ENCODE assay signal across 7 cellular contexts in the genomic region with DNA sequence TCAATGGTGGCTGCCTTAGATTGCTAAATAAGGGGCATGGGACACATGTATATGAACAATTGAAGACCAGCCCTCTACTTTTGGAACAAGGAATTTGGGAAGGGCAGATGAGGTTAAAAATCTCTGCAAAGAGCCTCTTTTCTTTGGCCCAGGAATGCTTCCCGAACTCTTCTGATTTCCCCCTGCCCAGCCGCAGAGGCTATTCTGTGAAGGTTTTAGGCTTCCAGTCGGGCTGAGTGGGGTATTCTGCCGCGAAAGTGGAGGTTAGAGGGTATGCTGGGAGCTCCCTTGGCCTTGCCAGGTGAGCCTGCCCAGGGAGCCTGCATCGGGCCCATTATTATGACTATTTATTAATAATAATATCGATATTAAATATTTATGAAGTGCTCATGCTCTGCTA. TPM values are rescaled to one million over a fixed set of nuclear protein-coding genes. Genes with fewer than 3 reads are reported as not detected.
DNase-seq lines count a peak whose midpoint lies in the region; ATAC-seq and TF ChIP-seq lines count a peak whose summit lies in the region.

No MANE protein-coding gene starts in this region.

- no peaks in the 10 kb centered on the region for H3K36me3 ChIP-seq in HEK293 (ENCODE audit: control insufficient read depth in 2 of 2, insufficient read depth in 1 of 2, low read length in 2 of 2)

- peak overlapping the region; percentile 66 for H3K4me3 Mint-ChIP-seq in activated T-helper 1 cell treated with anti-CD3 and anti-CD28 coated beads, Interleukin-12 subunit alpha, Interleukin-12 subunit beta, Interleukin-2, Interleukin-4 antibody, amounts not matched to agents 30 ng/mL and 10 ng/mL and 1 ng/mL, durations not matched to agents 14 hours and 24 hours and 36 hours
- peak overlapping the region; percentile 72 for H3K4me3 Mint-ChIP-seq in stimulated activated memory B cell treated with anti-CD40 and anti-IgM and Interleukin-4, amounts not matched to agents 10 μg/mL and 1 μg/mL and 100 μg/mL, for 72 hours

- intact Hi-C loops in activated T-helper 1 cell treated with anti-CD3 and anti-CD28 coated beads, Interleukin-12 subunit alpha, Interleukin-12 subunit beta, Interleukin-2, Interleukin-4 antibody, amounts not matched to agents 30 ng/mL and 10 ng/mL and 1 ng/mL, durations not matched to agents 14 hours and 24 hours and 36 hours (cut with micrococcal nuclease) = loop anchor here (1.0 to 5.0 kb wide), 2 partner anchors 106 to 168 kb away; a partner anchor contains a TSS

- CTCF ChIA-PET in HEK293 (lab: Yijun Ruan, JAX) = interaction anchor here (0.9 kb wide), 1 partner anchor 10 kb away, joined by 4 read pairs; no protein-coding TSS in a partner anchor

- no peaks in the 10 kb centered on the region for H3K9me3 Mint-ChIP-seq in activated T-helper 1 cell treated with anti-CD3 and anti-CD28 coated beads, Interleukin-12 subunit alpha, Interleukin-12 subunit beta, Interleukin-2, Interleukin-4 antibody, amounts not matched to agents 30 ng/mL and 10 ng/mL and 1 ng/mL, durations not matched to agents 14 hours and 24 hours and 36 hours
- no peaks in the 10 kb centered on the region for H3K9me3 Mint-ChIP-seq in stimulated activated memory B cell treated with anti-CD40 and anti-IgM and Interleukin-4, amounts not matched to agents 10 μg/mL and 1 μg/mL and 100 μg/mL, for 72 hours

- no peaks in the 10 kb centered on the region for H3K27me3 Mint-ChIP-seq in activated T-helper 1 cell treated with anti-CD3 and anti-CD28 coated beads, Interleukin-12 subunit alpha, Interleukin-12 subunit beta, Interleukin-2, Interleukin-4 antibody, amounts not matched to agents 30 ng/mL and 10 ng/mL and 1 ng/mL, durations not matched to agents 14 hours and 24 hours and 36 hours (ENCODE audit: insufficient read depth)
- no peaks in the 10 kb centered on the region for H3K27me3 Mint-ChIP-seq in stimulated activated memory B cell treated with anti-CD40 and anti-IgM and Interleukin-4, amounts not matched to agents 10 μg/mL and 1 μg/mL and 100 μg/mL, for 72 hours

- no peak for DNase-seq in activated T-helper 1 cell treated with anti-CD3 and anti-CD28 coated beads, Interleukin-12 subunit alpha, Interleukin-12 subunit beta, Interleukin-2, Interleukin-4 antibody, amounts not matched to agents 30 ng/mL and 10 ng/mL and 1 ng/mL, durations not matched to agents 14 hours and 24 hours and 36 hours (ENCODE audit: low spot score)
- DNase-seq in LoVo (ENCODE audit: low spot score) (no peak), GDM1 (lab: John Stamatoyannopoulos, UW) (no peak)

- POLR2A ChIA-PET in HEK293 (lab: Yijun Ruan, JAX) = interaction anchor here (1.1 to 4.0 kb wide), 3 partner anchors 12 to 28 kb away, joined by 3 to 36 read pairs (median 7); a partner anchor contains a TSS

- no peak overlapping the region for H3K27ac ChIP-seq in HEK293 (ENCODE audit: extremely low read depth, low read depth, low read length)

- no peak for ATAC-seq in stimulated activated memory B cell treated with anti-CD40 and anti-IgM and Interleukin-4, amounts not matched to agents 10 μg/mL and 1 μg/mL and 100 μg/mL, for 72 hours
- ATAC-seq in HG02852 (IDR thresholded peaks at IDR 0.05; ENCODE audit: unreplicated experiment) = no peak

- H3K4me1 Mint-ChIP-seq in activated T-helper 1 cell treated with anti-CD3 and anti-CD28 coated beads, Interleukin-12 subunit alpha, Interleukin-12 subunit beta, Interleukin-2, Interleukin-4 antibody, amounts not matched to agents 30 ng/mL and 10 ng/mL and 1 ng/mL, durations not matched to agents 14 hours and 24 hours and 36 hours (ENCODE audit: low read depth) = peaks cover 21% of the 10 kb centered on the region
- H3K4me1 Mint-ChIP-seq in stimulated activated memory B cell treated with anti-CD40 and anti-IgM and Interleukin-4, amounts not matched to agents 10 μg/mL and 1 μg/mL and 100 μg/mL, for 72 hours = peaks cover 14% of the 10 kb centered on the region

- H3K4me3 ChIP-seq in HEK293 (ENCODE audit: low read depth, low read length) (peak overlapping the region; percentile 65), iPS-18c (ENCODE audit: insufficient read depth, low read depth, low read length) (peak overlapping the region; percentile 69; the same call in 1 of the 2 replicates)

- TF ChIP-seq CTCF in HEK293 (tag by site-specific recombination; IDR thresholded peaks at IDR 0.05) = no peak

- H3K4me1 ChIP-seq in HEK293 (ENCODE audit: control insufficient read depth, insufficient read depth, low read length) = peaks cover 3% of the 10 kb centered on the region

- H3K9me3 ChIP-seq in HEK293 (ENCODE audit: control insufficient read depth, insufficient read depth, low read depth, low read length) (no peaks in the 10 kb centered on the region), iPS-18c (ENCODE audit: control insufficient read depth, insufficient read depth, low read length) (no peaks in the 10 kb centered on the region)

- H3K36me3 Mint-ChIP-seq in activated T-helper 1 cell treated with anti-CD3 and anti-CD28 coated beads, Interleukin-12 subunit alpha, Interleukin-12 subunit beta, Interleukin-2, Interleukin-4 antibody, amounts not matched to agents 30 ng/mL and 10 ng/mL and 1 ng/mL, durations not matched to agents 14 hours and 24 hours and 36 hours (ENCODE audit: low read depth) = no peaks in the 10 kb centered on the region
- peaks cover 7% of the 10 kb centered on the region for H3K36me3 Mint-ChIP-seq in stimulated activated memory B cell treated with anti-CD40 and anti-IgM and Interleukin-4, amounts not matched to agents 10 μg/mL and 1 μg/mL and 100 μg/mL, for 72 hours

- H3K27ac Mint-ChIP-seq in activated T-helper 1 cell treated with anti-CD3 and anti-CD28 coated beads, Interleukin-12 subunit alpha, Interleukin-12 subunit beta, Interleukin-2, Interleukin-4 antibody, amounts not matched to agents 30 ng/mL and 10 ng/mL and 1 ng/mL, durations not matched to agents 14 hours and 24 hours and 36 hours = no peak overlapping the region
- H3K27ac Mint-ChIP-seq in stimulated activated memory B cell treated with anti-CD40 and anti-IgM and Interleukin-4, amounts not matched to agents 10 μg/mL and 1 μg/mL and 100 μg/mL, for 72 hours = peak overlapping the region; percentile 58

TF ChIP-seq in HEK293, 187 proteins besides CTCF, POLR2A, EP300 and RAD21:
- TF ChIP-seq ZBTB8A (tag by site-specific recombination; IDR thresholded peaks at IDR 0.05) (no peak), ZNF221 (tag by site-specific recombination; IDR thresholded peaks at IDR 0.05; ENCODE audit: borderline replicate concordance) (no peak), ZNF19 (tag by site-specific recombination; IDR thresholded peaks at IDR 0.05; ENCODE audit: low read depth) (no peak), ZNF138 (tag by site-specific recombination; IDR thresholded peaks at IDR 0.05; ENCODE audit: borderline replicate concordance) (no peak), ZBTB7A (tag by site-specific recombination; IDR thresholded peaks at IDR 0.05; ENCODE audit: low read depth) (no peak)
- TF ChIP-seq, protein P1, sequence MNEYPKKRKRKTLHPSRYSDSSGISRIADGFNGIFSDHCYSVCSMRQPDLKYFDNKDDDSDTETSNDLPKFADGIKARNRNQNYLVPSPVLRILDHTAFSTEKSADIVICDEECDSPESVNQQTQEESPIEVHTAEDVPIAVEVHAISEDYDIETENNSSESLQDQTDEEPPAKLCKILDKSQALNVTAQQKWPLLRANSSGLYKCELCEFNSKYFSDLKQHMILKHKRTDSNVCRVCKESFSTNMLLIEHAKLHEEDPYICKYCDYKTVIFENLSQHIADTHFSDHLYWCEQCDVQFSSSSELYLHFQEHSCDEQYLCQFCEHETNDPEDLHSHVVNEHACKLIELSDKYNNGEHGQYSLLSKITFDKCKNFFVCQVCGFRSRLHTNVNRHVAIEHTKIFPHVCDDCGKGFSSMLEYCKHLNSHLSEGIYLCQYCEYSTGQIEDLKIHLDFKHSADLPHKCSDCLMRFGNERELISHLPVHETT (tag by site-specific recombination; IDR thresholded peaks at IDR 0.05) = no peak

RNA-seq across cellular contexts. Expression of a gene that starts 1.2 kb away (rescaled TPM):
- 5.2 and 6.7 TPM in 2 replicates for total RNA-seq in activated T-helper 1 cell treated with anti-CD3 and anti-CD28 coated beads, Interleukin-12 subunit alpha, Interleukin-12 subunit beta, Interleukin-2, Interleukin-4 antibody, amounts not matched to agents 30 ng/mL and 10 ng/mL and 1 ng/mL, durations not matched to agents 14 hours and 24 hours and 36 hours

RNA-seq across cellular contexts. Expression of a gene that starts 22.0 kb away (rescaled TPM):
- total RNA-seq in activated T-helper 1 cell treated with anti-CD3 and anti-CD28 coated beads, Interleukin-12 subunit alpha, Interleukin-12 subunit beta, Interleukin-2, Interleukin-4 antibody, amounts not matched to agents 30 ng/mL and 10 ng/mL and 1 ng/mL, durations not matched to agents 14 hours and 24 hours and 36 hours = 163 and 169 TPM in 2 replicates

RNA-seq across cellular contexts. Expression of a gene that starts 43.7 kb away (rescaled TPM):
- total RNA-seq in activated T-helper 1 cell treated with anti-CD3 and anti-CD28 coated beads, Interleukin-12 subunit alpha, Interleukin-12 subunit beta, Interleukin-2, Interleukin-4 antibody, amounts not matched to agents 30 ng/mL and 10 ng/mL and 1 ng/mL, durations not matched to agents 14 hours and 24 hours and 36 hours = 49.1 and 49.8 TPM in 2 replicates

RNA-seq across cellular contexts. Expression of a gene that starts 53.6 kb away (rescaled TPM):
- total RNA-seq in activated T-helper 1 cell treated with anti-CD3 and anti-CD28 coated beads, Interleukin-12 subunit alpha, Interleukin-12 subunit beta, Interleukin-2, Interleukin-4 antibody, amounts not matched to agents 30 ng/mL and 10 ng/mL and 1 ng/mL, durations not matched to agents 14 hours and 24 hours and 36 hours = 0.16 TPM in 1 of 2 replicates, not detected in the other
